2 cellular contexts compared by ENCODE assay signal in the genomic region with DNA sequence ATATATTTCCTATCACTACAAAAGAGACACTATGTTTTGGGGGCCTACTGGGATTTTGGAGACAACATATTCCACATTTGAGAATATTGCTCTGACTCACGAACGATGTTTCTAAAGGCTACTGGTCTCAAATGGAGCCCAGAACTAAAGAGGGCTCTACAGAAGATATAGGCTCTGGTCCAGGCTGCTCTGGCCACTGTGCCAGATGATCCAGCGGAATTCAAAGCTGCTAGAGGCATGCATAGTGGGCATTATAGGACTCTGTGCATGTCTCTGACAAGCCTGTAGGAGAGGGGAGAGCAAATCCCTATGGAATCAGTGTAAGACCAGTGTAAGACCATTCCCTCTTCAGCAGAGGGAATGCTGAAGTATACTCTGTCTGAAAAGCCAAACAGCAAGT.
TF ChIP-seq lines count a peak whose summit lies in the region.

No MANE protein-coding gene starts in this region.

TF ChIP-seq in GM23338, 12 proteins besides CTCF, POLR2A, EP300 and RAD21 (continued from another document):
- TF ChIP-seq, protein P1, sequence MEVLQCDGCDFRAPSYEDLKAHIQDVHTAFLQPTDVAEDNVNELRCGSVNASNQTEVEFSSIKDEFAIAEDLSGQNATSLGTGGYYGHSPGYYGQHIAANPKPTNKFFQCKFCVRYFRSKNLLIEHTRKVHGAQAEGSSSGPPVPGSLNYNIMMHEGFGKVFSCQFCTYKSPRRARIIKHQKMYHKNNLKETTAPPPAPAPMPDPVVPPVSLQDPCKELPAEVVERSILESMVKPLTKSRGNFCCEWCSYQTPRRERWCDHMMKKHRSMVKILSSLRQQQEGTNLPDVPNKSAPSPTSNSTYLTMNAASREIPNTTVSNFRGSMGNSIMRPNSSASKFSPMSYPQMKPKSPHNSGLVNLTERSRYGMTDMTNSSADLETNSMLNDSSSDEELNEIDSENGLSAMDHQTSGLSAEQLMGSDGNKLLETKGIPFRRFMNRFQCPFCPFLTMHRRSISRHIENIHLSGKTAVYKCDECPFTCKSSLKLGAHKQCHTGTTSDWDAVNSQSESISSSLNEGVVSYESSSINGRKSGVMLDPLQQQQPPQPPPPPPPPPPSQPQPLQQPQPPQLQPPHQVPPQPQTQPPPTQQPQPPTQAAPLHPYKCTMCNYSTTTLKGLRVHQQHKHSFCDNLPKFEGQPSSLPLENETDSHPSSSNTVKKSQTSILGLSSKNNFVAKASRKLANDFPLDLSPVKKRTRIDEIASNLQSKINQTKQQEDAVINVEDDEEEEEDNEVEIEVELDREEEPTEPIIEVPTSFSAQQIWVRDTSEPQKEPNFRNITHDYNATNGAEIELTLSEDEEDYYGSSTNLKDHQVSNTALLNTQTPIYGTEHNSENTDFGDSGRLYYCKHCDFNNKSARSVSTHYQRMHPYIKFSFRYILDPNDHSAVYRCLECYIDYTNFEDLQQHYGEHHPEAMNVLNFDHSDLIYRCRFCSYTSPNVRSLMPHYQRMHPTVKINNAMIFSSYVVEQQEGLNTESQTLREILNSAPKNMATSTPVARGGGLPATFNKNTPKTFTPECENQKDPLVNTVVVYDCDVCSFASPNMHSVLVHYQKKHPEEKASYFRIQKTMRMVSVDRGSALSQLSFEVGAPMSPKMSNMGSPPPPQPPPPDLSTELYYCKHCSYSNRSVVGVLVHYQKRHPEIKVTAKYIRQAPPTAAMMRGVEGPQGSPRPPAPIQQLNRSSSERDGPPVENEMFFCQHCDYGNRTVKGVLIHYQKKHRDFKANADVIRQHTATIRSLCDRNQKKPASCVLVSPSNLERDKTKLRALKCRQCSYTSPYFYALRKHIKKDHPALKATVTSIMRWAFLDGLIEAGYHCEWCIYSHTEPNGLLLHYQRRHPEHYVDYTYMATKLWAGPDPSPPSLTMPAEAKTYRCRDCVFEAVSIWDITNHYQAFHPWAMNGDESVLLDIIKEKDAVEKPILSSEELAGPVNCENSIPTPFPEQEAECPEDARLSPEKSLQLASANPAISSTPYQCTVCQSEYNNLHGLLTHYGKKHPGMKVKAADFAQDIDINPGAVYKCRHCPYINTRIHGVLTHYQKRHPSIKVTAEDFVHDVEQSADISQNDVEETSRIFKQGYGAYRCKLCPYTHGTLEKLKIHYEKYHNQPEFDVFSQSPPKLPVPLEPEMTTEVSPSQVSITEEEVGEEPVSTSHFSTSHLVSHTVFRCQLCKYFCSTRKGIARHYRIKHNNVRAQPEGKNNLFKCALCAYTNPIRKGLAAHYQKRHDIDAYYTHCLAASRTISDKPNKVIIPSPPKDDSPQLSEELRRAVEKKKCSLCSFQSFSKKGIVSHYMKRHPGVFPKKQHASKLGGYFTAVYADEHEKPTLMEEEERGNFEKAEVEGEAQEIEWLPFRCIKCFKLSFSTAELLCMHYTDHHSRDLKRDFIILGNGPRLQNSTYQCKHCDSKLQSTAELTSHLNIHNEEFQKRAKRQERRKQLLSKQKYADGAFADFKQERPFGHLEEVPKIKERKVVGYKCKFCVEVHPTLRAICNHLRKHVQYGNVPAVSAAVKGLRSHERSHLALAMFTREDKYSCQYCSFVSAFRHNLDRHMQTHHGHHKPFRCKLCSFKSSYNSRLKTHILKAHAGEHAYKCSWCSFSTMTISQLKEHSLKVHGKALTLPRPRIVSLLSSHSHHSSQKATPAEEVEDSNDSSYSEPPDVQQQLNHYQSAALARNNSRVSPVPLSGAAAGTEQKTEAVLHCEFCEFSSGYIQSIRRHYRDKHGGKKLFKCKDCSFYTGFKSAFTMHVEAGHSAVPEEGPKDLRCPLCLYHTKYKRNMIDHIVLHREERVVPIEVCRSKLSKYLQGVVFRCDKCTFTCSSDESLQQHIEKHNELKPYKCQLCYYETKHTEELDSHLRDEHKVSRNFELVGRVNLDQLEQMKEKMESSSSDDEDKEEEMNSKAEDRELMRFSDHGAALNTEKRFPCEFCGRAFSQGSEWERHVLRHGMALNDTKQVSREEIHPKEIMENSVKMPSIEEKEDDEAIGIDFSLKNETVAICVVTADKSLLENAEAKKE (CRISPR knock-in tag; IDR thresholded peaks at IDR 0.05): no peak
- TF ChIP-seq, protein P2, sequence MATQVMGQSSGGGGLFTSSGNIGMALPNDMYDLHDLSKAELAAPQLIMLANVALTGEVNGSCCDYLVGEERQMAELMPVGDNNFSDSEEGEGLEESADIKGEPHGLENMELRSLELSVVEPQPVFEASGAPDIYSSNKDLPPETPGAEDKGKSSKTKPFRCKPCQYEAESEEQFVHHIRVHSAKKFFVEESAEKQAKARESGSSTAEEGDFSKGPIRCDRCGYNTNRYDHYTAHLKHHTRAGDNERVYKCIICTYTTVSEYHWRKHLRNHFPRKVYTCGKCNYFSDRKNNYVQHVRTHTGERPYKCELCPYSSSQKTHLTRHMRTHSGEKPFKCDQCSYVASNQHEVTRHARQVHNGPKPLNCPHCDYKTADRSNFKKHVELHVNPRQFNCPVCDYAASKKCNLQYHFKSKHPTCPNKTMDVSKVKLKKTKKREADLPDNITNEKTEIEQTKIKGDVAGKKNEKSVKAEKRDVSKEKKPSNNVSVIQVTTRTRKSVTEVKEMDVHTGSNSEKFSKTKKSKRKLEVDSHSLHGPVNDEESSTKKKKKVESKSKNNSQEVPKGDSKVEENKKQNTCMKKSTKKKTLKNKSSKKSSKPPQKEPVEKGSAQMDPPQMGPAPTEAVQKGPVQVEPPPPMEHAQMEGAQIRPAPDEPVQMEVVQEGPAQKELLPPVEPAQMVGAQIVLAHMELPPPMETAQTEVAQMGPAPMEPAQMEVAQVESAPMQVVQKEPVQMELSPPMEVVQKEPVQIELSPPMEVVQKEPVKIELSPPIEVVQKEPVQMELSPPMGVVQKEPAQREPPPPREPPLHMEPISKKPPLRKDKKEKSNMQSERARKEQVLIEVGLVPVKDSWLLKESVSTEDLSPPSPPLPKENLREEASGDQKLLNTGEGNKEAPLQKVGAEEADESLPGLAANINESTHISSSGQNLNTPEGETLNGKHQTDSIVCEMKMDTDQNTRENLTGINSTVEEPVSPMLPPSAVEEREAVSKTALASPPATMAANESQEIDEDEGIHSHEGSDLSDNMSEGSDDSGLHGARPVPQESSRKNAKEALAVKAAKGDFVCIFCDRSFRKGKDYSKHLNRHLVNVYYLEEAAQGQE (IDR thresholded peaks at IDR 0.05; ENCODE audit: unreplicated experiment): no peak
- TF ChIP-seq EZH2phosphoT487 (IDR thresholded peaks at IDR 0.05; ENCODE audit: unreplicated experiment): no peak
- TF ChIP-seq, protein P3, sequence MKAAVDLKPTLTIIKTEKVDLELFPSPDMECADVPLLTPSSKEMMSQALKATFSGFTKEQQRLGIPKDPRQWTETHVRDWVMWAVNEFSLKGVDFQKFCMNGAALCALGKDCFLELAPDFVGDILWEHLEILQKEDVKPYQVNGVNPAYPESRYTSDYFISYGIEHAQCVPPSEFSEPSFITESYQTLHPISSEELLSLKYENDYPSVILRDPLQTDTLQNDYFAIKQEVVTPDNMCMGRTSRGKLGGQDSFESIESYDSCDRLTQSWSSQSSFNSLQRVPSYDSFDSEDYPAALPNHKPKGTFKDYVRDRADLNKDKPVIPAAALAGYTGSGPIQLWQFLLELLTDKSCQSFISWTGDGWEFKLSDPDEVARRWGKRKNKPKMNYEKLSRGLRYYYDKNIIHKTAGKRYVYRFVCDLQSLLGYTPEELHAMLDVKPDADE (IDR thresholded peaks at IDR 0.05): no peak

TF ChIP-seq in WTC11, 78 proteins besides CTCF, POLR2A, EP300 and RAD21:
- TF ChIP-seq, protein P4, sequence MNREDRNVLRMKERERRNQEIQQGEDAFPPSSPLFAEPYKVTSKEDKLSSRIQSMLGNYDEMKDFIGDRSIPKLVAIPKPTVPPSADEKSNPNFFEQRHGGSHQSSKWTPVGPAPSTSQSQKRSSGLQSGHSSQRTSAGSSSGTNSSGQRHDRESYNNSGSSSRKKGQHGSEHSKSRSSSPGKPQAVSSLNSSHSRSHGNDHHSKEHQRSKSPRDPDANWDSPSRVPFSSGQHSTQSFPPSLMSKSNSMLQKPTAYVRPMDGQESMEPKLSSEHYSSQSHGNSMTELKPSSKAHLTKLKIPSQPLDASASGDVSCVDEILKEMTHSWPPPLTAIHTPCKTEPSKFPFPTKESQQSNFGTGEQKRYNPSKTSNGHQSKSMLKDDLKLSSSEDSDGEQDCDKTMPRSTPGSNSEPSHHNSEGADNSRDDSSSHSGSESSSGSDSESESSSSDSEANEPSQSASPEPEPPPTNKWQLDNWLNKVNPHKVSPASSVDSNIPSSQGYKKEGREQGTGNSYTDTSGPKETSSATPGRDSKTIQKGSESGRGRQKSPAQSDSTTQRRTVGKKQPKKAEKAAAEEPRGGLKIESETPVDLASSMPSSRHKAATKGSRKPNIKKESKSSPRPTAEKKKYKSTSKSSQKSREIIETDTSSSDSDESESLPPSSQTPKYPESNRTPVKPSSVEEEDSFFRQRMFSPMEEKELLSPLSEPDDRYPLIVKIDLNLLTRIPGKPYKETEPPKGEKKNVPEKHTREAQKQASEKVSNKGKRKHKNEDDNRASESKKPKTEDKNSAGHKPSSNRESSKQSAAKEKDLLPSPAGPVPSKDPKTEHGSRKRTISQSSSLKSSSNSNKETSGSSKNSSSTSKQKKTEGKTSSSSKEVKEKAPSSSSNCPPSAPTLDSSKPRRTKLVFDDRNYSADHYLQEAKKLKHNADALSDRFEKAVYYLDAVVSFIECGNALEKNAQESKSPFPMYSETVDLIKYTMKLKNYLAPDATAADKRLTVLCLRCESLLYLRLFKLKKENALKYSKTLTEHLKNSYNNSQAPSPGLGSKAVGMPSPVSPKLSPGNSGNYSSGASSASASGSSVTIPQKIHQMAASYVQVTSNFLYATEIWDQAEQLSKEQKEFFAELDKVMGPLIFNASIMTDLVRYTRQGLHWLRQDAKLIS (CRISPR knock-in tag; IDR thresholded peaks at IDR 0.05; ENCODE audit: borderline replicate concordance): no peak
- TF ChIP-seq ZNF138 (CRISPR knock-in tag; conservative IDR thresholded peaks at IDR 0.05): no peak
- TF ChIP-seq, protein P5, sequence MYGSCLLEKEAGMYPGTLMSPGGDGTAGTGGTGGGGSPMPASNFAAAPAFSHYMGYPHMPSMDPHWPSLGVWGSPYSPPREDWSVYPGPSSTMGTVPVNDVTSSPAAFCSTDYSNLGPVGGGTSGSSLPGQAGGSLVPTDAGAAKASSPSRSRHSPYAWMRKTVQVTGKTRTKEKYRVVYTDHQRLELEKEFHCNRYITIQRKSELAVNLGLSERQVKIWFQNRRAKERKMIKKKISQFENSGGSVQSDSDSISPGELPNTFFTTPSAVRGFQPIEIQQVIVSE (CRISPR knock-in tag; IDR thresholded peaks at IDR 0.05; ENCODE audit: borderline replicate concordance): no peak
- no peak for TF ChIP-seq ZNF671 (CRISPR knock-in tag; IDR thresholded peaks at IDR 0.05)
- TF ChIP-seq, protein P6, sequence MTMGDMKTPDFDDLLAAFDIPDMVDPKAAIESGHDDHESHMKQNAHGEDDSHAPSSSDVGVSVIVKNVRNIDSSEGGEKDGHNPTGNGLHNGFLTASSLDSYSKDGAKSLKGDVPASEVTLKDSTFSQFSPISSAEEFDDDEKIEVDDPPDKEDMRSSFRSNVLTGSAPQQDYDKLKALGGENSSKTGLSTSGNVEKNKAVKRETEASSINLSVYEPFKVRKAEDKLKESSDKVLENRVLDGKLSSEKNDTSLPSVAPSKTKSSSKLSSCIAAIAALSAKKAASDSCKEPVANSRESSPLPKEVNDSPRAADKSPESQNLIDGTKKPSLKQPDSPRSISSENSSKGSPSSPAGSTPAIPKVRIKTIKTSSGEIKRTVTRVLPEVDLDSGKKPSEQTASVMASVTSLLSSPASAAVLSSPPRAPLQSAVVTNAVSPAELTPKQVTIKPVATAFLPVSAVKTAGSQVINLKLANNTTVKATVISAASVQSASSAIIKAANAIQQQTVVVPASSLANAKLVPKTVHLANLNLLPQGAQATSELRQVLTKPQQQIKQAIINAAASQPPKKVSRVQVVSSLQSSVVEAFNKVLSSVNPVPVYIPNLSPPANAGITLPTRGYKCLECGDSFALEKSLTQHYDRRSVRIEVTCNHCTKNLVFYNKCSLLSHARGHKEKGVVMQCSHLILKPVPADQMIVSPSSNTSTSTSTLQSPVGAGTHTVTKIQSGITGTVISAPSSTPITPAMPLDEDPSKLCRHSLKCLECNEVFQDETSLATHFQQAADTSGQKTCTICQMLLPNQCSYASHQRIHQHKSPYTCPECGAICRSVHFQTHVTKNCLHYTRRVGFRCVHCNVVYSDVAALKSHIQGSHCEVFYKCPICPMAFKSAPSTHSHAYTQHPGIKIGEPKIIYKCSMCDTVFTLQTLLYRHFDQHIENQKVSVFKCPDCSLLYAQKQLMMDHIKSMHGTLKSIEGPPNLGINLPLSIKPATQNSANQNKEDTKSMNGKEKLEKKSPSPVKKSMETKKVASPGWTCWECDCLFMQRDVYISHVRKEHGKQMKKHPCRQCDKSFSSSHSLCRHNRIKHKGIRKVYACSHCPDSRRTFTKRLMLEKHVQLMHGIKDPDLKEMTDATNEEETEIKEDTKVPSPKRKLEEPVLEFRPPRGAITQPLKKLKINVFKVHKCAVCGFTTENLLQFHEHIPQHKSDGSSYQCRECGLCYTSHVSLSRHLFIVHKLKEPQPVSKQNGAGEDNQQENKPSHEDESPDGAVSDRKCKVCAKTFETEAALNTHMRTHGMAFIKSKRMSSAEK (CRISPR knock-in tag; IDR thresholded peaks at IDR 0.05; ENCODE audit: borderline replicate concordance): no peak
- no peak for TF ChIP-seq ZNF396 (CRISPR knock-in tag; IDR thresholded peaks at IDR 0.05; ENCODE audit: borderline replicate concordance)
- no peak for TF ChIP-seq SMAD3 (CRISPR knock-in tag; IDR thresholded peaks at IDR 0.05; ENCODE audit: borderline replicate concordance)
- no peak for TF ChIP-seq RELA (CRISPR knock-in tag; IDR thresholded peaks at IDR 0.05; ENCODE audit: borderline replicate concordance)
TF ChIP-seq in WTC11: peak in this region for 0.
